In the genomic region with DNA sequence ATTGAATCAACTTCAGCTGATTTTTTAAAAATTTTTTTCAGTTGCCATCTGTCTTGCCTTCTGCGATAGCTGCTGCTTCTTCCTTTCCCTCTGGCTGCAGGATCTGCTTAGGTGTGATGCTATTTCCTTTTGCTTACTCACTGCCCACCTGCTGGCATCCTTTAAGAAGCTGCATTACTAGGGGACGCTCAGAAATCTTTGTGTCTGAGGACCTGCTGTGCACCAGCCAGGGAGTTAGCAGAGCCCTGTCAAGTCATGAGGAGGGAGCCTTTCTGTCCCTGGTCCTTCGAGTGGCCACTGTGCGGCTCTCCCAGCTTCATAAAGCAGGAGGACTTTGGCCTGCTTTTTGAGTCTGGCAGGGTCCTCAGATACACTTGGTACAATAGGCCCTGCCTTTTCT, we compare ENCODE assay signal across 15 cellular contexts.
"Had no signal": no experiment of that assay in that cellular context is flagged by ENCODE, and none has a peak within 500 bp of the region (broad histone marks: within the 10 kb centered on the region; RNA-seq: fewer than 3 reads in every experiment).

No MANE protein-coding gene starts in this region.

- H3K27ac ChIP-seq: brain microvascular endothelial cell, coronary artery, esophagus squamous epithelium, left lung, psoas muscle, spleen, thoracic aorta had no signal

- H3K4me3 ChIP-seq: coronary artery, esophagus squamous epithelium, left lung, psoas muscle, spleen, thoracic aorta had no signal

- DNase-seq: activated CD4-positive, alpha-beta T cell treated with anti-CD3 and anti-CD28 coated beads, Interleukin-2, amount 50 U/mL, for 48 hours; activated naive CD4-positive, alpha-beta T cell treated with Interleukin-2 at 50 U/mL for 16 hours; anterior cingulate cortex; brain microvascular endothelial cell; effector CD4-positive, alpha-beta T cell; esophagus squamous epithelium; psoas muscle; spleen; T-helper 1 cell; T1000 had no signal

- H3K36me3 ChIP-seq: brain microvascular endothelial cell, esophagus squamous epithelium, left lung, spleen, thoracic aorta had no signal

- H3K9me3 ChIP-seq: esophagus squamous epithelium, left lung, psoas muscle, spleen, thoracic aorta had no signal

- H3K27me3 ChIP-seq: brain microvascular endothelial cell, esophagus squamous epithelium, left lung, spleen had no signal

- ATAC-seq: activated T-helper 17 cell treated with anti-CD3 and anti-CD28 coated beads, Interleukin-2, amount 50 U/mL, for 72 hours; left lung; psoas muscle; sciatic nerve had no signal

- H3K4me1 ChIP-seq: esophagus squamous epithelium, left lung, psoas muscle, spleen had no signal
